In the genomic region with DNA sequence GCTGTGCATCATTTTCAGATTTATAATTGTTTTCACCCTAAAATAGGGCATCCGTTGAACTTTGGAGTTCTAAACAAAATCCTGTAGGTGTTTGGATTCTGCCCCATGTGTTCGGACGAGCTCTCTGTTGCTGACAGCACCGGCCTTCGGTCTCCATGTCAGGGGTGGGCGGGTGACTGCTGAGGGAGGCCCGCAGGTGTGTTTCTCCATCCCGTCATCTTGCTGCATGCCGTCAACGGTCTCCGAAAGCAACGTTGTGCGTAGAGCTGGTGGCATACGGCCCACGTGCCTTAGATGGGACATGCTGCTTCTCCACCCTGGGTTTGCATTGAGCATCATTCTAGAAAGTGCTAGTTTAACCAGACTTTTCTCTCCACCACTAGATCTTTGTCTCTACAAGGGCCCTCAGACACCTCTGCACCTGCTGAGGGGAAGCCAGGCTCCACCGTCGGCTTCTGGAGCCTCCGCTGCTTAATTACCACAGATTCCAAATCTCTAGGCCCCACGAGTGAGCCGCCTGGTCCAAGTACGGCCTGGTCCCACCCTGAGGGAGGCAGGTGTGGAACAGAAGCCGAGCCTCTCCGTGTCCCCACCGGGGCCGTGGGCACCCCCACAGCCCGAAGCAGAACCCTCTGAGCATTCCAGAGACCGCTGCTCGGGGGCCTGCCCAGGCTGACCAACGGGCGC, we compare ENCODE assay signal across 26 cellular contexts. TPM values are rescaled to one million over a fixed set of nuclear protein-coding genes. Genes with fewer than 3 reads are reported as not detected.
DNase-seq lines count a peak whose midpoint lies in the region; ATAC-seq, FAIRE-seq and TF ChIP-seq lines count a peak whose summit lies in the region.
"Had no signal": no experiment of that assay in that cellular context is flagged by ENCODE, and none has a peak within 500 bp of the region (broad histone marks: within the 10 kb centered on the region; RNA-seq: fewer than 3 reads in every experiment).

No MANE protein-coding gene starts in this region.

- H3K27ac ChIP-seq in SK-N-SH (ENCODE audit: low read depth in 2 of 2, low read length in 1 of 2): no peak overlapping the region
- H3K27ac ChIP-seq in GM12878 (ENCODE audit: control insufficient read depth, insufficient read depth): no peak overlapping the region
- no peak overlapping the region for H3K27ac ChIP-seq in PC-3 (ENCODE audit: low read length)
- H3K27ac ChIP-seq: 22Rv1, GM23248 had no signal

- H3K27me3 ChIP-seq in SK-N-SH (ENCODE audit: insufficient read depth): no peaks in the 10 kb centered on the region
- H3K27me3 ChIP-seq in GM12878 (replicated peaks in 1 of 2; ENCODE audit: control insufficient read depth in 2 of 2, insufficient read depth in 2 of 2, low read length in 1 of 2): no peaks in the 10 kb centered on the region
- no peaks in the 10 kb centered on the region for H3K27me3 ChIP-seq in PC-3 (ENCODE audit: low read length)
- H3K27me3 ChIP-seq: BE2C had no signal

- no peaks in the 10 kb centered on the region for H3K9me3 Mint-ChIP-seq in stimulated activated naive B cell treated with anti-CD40 and anti-IgM and Interleukin-4, amounts not matched to agents 10 μg/mL and 1 μg/mL and 100 μg/mL, for 72 hours
- H3K9me3 Mint-ChIP-seq: CD4-positive, CD25-positive, alpha-beta regulatory T cell; HFFc6 had no signal

- RAD21 ChIA-PET in GM12878 (lab: Charles Lee; ENCODE audit: unreplicated experiment): no interaction called here

- no peaks in the 10 kb centered on the region for H4K20me1 ChIP-seq in SK-N-SH (ENCODE audit: insufficient read depth)
- H4K20me1 ChIP-seq in GM12878 (ENCODE audit: control insufficient read depth, insufficient read depth): no peaks in the 10 kb centered on the region
- no peaks in the 10 kb centered on the region for H4K20me1 ChIP-seq in PC-3 (ENCODE audit: low read length)

- no peaks in the 10 kb centered on the region for H3K27me3 Mint-ChIP-seq in stimulated activated naive B cell treated with anti-CD40 and anti-IgM and Interleukin-4, amounts not matched to agents 10 μg/mL and 1 μg/mL and 100 μg/mL, for 72 hours
- H3K27me3 Mint-ChIP-seq: CD4-positive, CD25-positive, alpha-beta regulatory T cell had no signal

- no peaks in the 10 kb centered on the region for H3K79me2 ChIP-seq in SK-N-SH (ENCODE audit: insufficient read depth)
- peaks cover 19% of the 10 kb centered on the region for H3K79me2 ChIP-seq in GM12878 (ENCODE audit: control insufficient read depth, insufficient read depth, low read length)
- H3K79me2 ChIP-seq in PC-3 (ENCODE audit: low read length): no peaks in the 10 kb centered on the region

- BruUV-seq in GM12878 (replicated peaks; lab: Mats Ljungman, UMichigan) (no TSS peak), PC-3 (replicated peaks; lab: Mats Ljungman, UMichigan) (no TSS peak)

- H3K9me2 ChIP-seq in SK-N-SH (no peaks in the 10 kb centered on the region), PC-3 (replicated peaks; ENCODE audit: low read length) (no peaks in the 10 kb centered on the region)

- ATAC-seq in SK-N-SH treated with all-trans-retinoic acid at 6 μM for 48 hours: no peak
- ATAC-seq in GM12878: no peak
- ATAC-seq in stimulated activated naive B cell treated with anti-CD40 and anti-IgM and Interleukin-4, amounts not matched to agents 10 μg/mL and 1 μg/mL and 100 μg/mL, for 72 hours (replicated peaks): no peak
- ATAC-seq in GM21825 (IDR thresholded peaks at IDR 0.05; ENCODE audit: unreplicated experiment): no peak
- no peak for ATAC-seq in PC-3

- FAIRE-seq in GM12891 (lab: Jason Lieb, UNC) (no peak), GM12878 (lab: Jason Lieb, UNC) (no peak)
- FAIRE-seq: GM19239 had no signal

- H3K36me3 ChIP-seq in SK-N-SH (replicated peaks in 1 of 2; ENCODE audit: control insufficient read depth in 1 of 2, insufficient read depth in 2 of 2, low read length in 1 of 2) (peaks cover 13 to 22% of the 10 kb centered on the region in 2 experiments), GM12878 (ENCODE audit: control insufficient read depth in 2 of 2, insufficient read depth in 2 of 2, low read length in 1 of 2) (peaks cover 29 to 36% of the 10 kb centered on the region in 2 experiments), PC-3 (ENCODE audit: low read depth, low read length) (peaks cover 2% of the 10 kb centered on the region; the same call in 1 of the 2 replicates)

- H3K4me3 ChIP-seq in SK-N-SH (ENCODE audit: low read depth in 2 of 2, low read length in 1 of 2): no peak overlapping the region
- H3K4me3 ChIP-seq in GM12878: no peak overlapping the region
- H3K4me3 ChIP-seq in PC-3 (ENCODE audit: low read length): no peak overlapping the region
- H3K4me3 ChIP-seq: GM23248 had no signal

- DNase-seq in SK-N-SH: peak; percentile 19
- DNase-seq in GM12891 (ENCODE audit: insufficient read length, low spot score): no peak
- DNase-seq in GM12878 (ENCODE audit: low read depth, low spot score): no peak
- no peak for DNase-seq in stimulated activated naive B cell treated with anti-CD40 and anti-IgM and Interleukin-4, amounts not matched to agents 10 μg/mL and 1 μg/mL and 100 μg/mL, for 72 hours
- DNase-seq in mucosa of gallbladder (ENCODE audit: low spot score): no peak
- DNase-seq in PC-3: no peak
- DNase-seq: BE2C; CD4-positive, CD25-positive, alpha-beta regulatory T cell; DMS53; GM23248; H9; HFFc6; IMR-90; KG1; MM.1S; NCI-H2029 treated with DMSO at 0.1 percent for 48 hours; NCI-H446 treated with DMSO at 0.1 percent for 48 hours; NCI-H526 treated with DMSO at 0.1 percent for 48 hours; RPMI8226; SHP77 treated with DMSO at 0.1 percent for 48 hours; SW 1271 had no signal

- peaks cover 5% of the 10 kb centered on the region for H3F3A ChIP-seq in SK-N-SH (replicated peaks; ENCODE audit: insufficient read depth)
- H3F3A ChIP-seq in PC-3 (ENCODE audit: low read length, unreplicated experiment): no peaks in the 10 kb centered on the region

- POLR2A ChIA-PET in SK-N-SH (lab: Yijun Ruan, JAX) (no interaction called here), GM12878 (lab: Charles Lee) (interaction anchor here (0.6 kb wide), 1 partner anchor 1580 kb away, joined by 3 read pairs; no protein-coding TSS in a partner anchor), PC-3 (lab: Charles Lee; ENCODE audit: unreplicated experiment) (no interaction called here)

- CTCF ChIA-PET in SK-N-SH (lab: Yijun Ruan, JAX) (interaction anchor here (0.6 kb wide), 1 partner anchor 24 kb away, joined by 3 read pairs; no protein-coding TSS in a partner anchor), GM12878 (lab: Yijun Ruan, JAX) (interaction anchor here (1.6 kb wide), 1 partner anchor 29 kb away, joined by 4 read pairs; no protein-coding TSS in a partner anchor), PC-3 (lab: Charles Lee) (no interaction called here)

- H3K4me3 Mint-ChIP-seq in stimulated activated naive B cell treated with anti-CD40 and anti-IgM and Interleukin-4, amounts not matched to agents 10 μg/mL and 1 μg/mL and 100 μg/mL, for 72 hours: no peak overlapping the region
- H3K4me3 Mint-ChIP-seq: H9, HFFc6 had no signal

- peaks cover 24 to 33% of the 10 kb centered on the region in 2 donors for H3K4me1 Mint-ChIP-seq in stimulated activated naive B cell treated with anti-CD40 and anti-IgM and Interleukin-4, amounts not matched to agents 10 μg/mL and 1 μg/mL and 100 μg/mL, for 72 hours
- H3K4me1 Mint-ChIP-seq: CD4-positive, CD25-positive, alpha-beta regulatory T cell; H9 had no signal

- H3K36me3 Mint-ChIP-seq in stimulated activated naive B cell treated with anti-CD40 and anti-IgM and Interleukin-4, amounts not matched to agents 10 μg/mL and 1 μg/mL and 100 μg/mL, for 72 hours: peaks cover 55 to 76% of the 10 kb centered on the region in 2 donors

- no peak overlapping the region for H3K9ac ChIP-seq in SK-N-SH
- no peak overlapping the region for H3K9ac ChIP-seq in GM12878 (ENCODE audit: control insufficient read depth, insufficient read depth, low read length)
- H3K9ac ChIP-seq in PC-3 (ENCODE audit: low read length): no peak overlapping the region
- H3K9ac ChIP-seq: GM23248 had no signal

- TF ChIP-seq CTCF in SK-N-SH (IDR thresholded peaks at IDR 0.05): no peak
- TF ChIP-seq CTCF in GM12878 (IDR thresholded peaks at IDR 0.05 in 2 of 3, conservative IDR thresholded peaks at IDR 0.05 in 1 of 3; ENCODE audit: control insufficient read depth in 2 of 3, extremely low read depth in 1 of 3, insufficient read depth in 1 of 3, low read depth in 3 of 3, low read length in 3 of 3): no peak
- no peak for TF ChIP-seq CTCF in PC-3 (conservative IDR thresholded peaks at IDR 0.05; ENCODE audit: low read depth, low read length)

- intact Hi-C loops in GM12878 (cut with micrococcal nuclease; ENCODE audit: unreplicated experiment) (no loop called here), PC-3 (cut with micrococcal nuclease) (no loop called here)

- H3K4me1 ChIP-seq in SK-N-SH (ENCODE audit: control insufficient read depth in 1 of 2, insufficient read depth in 2 of 2, low read depth in 1 of 2, low read length in 1 of 2): no peaks in the 10 kb centered on the region
- H3K4me1 ChIP-seq in GM12878 (ENCODE audit: control insufficient read depth, insufficient read depth, low read length): peaks cover 16% of the 10 kb centered on the region
- H3K4me1 ChIP-seq in PC-3 (ENCODE audit: insufficient read depth, low read length): no peaks in the 10 kb centered on the region
- H3K4me1 ChIP-seq: BE2C had no signal

- SMC1A ChIA-PET in GM12878 (lab: Charles Lee; ENCODE audit: uncharacterized antibody, unreplicated experiment): interaction anchor here (1.6 kb wide), 1 partner anchor 109 kb away, joined by 3 read pairs; no protein-coding TSS in a partner anchor

- H3K9me3 ChIP-seq in SK-N-SH (no peaks in the 10 kb centered on the region), GM12878 (replicated peaks; ENCODE audit: control insufficient read depth, insufficient read depth, low read length) (no peaks in the 10 kb centered on the region), PC-3 (ENCODE audit: low read length) (no peaks in the 10 kb centered on the region)
- H3K9me3 ChIP-seq: BE2C had no signal

- in situ Hi-C loops in GM12878 (cut with MboI): no loop called here

- H2AFZ ChIP-seq in SK-N-SH (ENCODE audit: low read depth): no peak overlapping the region
- no peak overlapping the region for H2AFZ ChIP-seq in GM12878 (ENCODE audit: control insufficient read depth, low read depth, low read length)
- H2AFZ ChIP-seq in PC-3 (ENCODE audit: low read length): no peak overlapping the region
- H2AFZ ChIP-seq: GM23248 had no signal

- peak overlapping the region; percentile 51 for H3K27ac Mint-ChIP-seq in stimulated activated naive B cell treated with anti-CD40 and anti-IgM and Interleukin-4, amounts not matched to agents 10 μg/mL and 1 μg/mL and 100 μg/mL, for 72 hours
- H3K27ac Mint-ChIP-seq: H9, HFFc6 had no signal

- TF ChIP-seq EP300 in SK-N-SH (IDR thresholded peaks at IDR 0.05; ENCODE audit: borderline replicate concordance in 1 of 2, low read depth in 1 of 2, low read length in 1 of 2) (no peak), GM12878 (IDR thresholded peaks at IDR 0.05; ENCODE audit: borderline replicate concordance in 1 of 2, control insufficient read depth in 1 of 2, low read depth in 2 of 2, low read length in 2 of 2) (no peak)

- WGBS in SK-N-SH (ENCODE audit: low lambda C conversion rate): 99% methylated on average over 23 of the region's 30 CpGs
- WGBS in GM12878 (ENCODE audit: insufficient coverage, insufficient replicate concordance, low lambda C conversion rate, missing lambda C conversion rate): 98% methylated on average over 30 of the region's 30 CpGs

- no peak overlapping the region for H3K4me2 ChIP-seq in SK-N-SH
- H3K4me2 ChIP-seq in GM12878 (ENCODE audit: control insufficient read depth, insufficient read depth): no peak overlapping the region
- H3K4me2 ChIP-seq in PC-3 (ENCODE audit: low read length): no peak overlapping the region

- TF ChIP-seq POLR2A in GM12891 (IDR thresholded peaks at IDR 0.05; ENCODE audit: low read depth, low read length) (0 out of 2 replicates have a peak, but pooled peaks have one; percentile 23), GM12878 (IDR thresholded peaks at IDR 0.05; ENCODE audit: low read depth, low read length) (peak; percentile 38; the same call in 1 of the 2 replicates)

- no peak for TF ChIP-seq RAD21 in SK-N-SH (IDR thresholded peaks at IDR 0.05; ENCODE audit: low read length)
- TF ChIP-seq RAD21 in GM12878 (IDR thresholded peaks at IDR 0.05; ENCODE audit: insufficient read depth, low read depth, low read length): no peak

RNA-seq across cellular contexts. Expression of a gene that starts 15.7 kb away (rescaled TPM):
- polyA plus RNA-seq in SK-N-SH (2012; rRNA removed): 0.03 TPM in 1 of 2 replicates, not detected in the other
- 0.01 TPM in 1 of 2 replicates, not detected in the other for polyA plus RNA-seq in SK-N-SH (2012; cell fraction: cytosol; rRNA removed)
- polyA plus RNA-seq in SK-N-SH (2012; cell fraction: nucleus; rRNA removed): 0.21 and 0.25 TPM in 2 replicates
- 0.50 TPM for polyA plus RNA-seq in GM12891 (2012; ENCODE audit: low read depth, missing spikeins)
- 2.7 TPM in 2 replicates for total RNA-seq in GM12878 (2013; cell fraction: nucleolus; rRNA removed)
- total RNA-seq in GM12878 (2014; rRNA removed): 0.11 and 0.17 TPM in 2 replicates
- not detected in 2 replicates for total RNA-seq in GM12878 (2014; rRNA removed; fragmentation: Illumina TruSeq; extraction: Trizol)
- 0.33 and 0.82 TPM in 2 replicates for total RNA-seq in GM12878 (2021)
- not detected for polyA plus RNA-seq in GM12878 (2011; ENCODE audit: low read depth)
- 0.04 and 0.10 TPM in 2 replicates for polyA plus RNA-seq in GM12878 (2011; rRNA removed)
- polyA plus RNA-seq in GM12878 (2011; cell fraction: cytosol; rRNA removed): 0.07 and 0.22 TPM in 2 replicates
- 2.1 and 2.7 TPM in 2 replicates for polyA plus RNA-seq in GM12878 (2011; cell fraction: nucleus; rRNA removed)
- 0.26 and 0.45 TPM in 2 replicates for polyA plus RNA-seq in GM12878 (2012)
- 0.03 TPM in 1 of 2 replicates, not detected in the other for polyA plus RNA-seq in GM12878 (2014; fragmentation: Illumina TruSeq; extraction: Trizol)
- not detected for polyA plus RNA-seq in GM12878 (2014; fragmentation: Nextera tagmentation; extraction: Ambion mirVana)
- 0.24 TPM in 1 of 2 replicates, not detected in the other for polyA plus RNA-seq in GM12878 (2014; rRNA removed)
- not detected for polyA plus RNA-seq in GM12878 (2016; fragmentation: Nextera tagmentation; extraction: Ambion mirVana)
- 0.21 TPM in 1 of 2 replicates, not detected in the other for polyA minus RNA-seq in GM12878 (2011; rRNA and poly(A)+ RNA removed)
- polyA minus RNA-seq in GM12878 (2011; cell fraction: cytosol; rRNA and poly(A)+ RNA removed): not detected in 2 replicates
- 0.36 and 0.48 TPM in 2 replicates for polyA minus RNA-seq in GM12878 (2011; cell fraction: nucleus; rRNA and poly(A)+ RNA removed)
- 204 TPM for total RNA-seq in mucosa of gallbladder
- total RNA-seq in PC-3 (2014; rRNA removed): 0.17 TPM in 1 of 2 replicates, not detected in the other
- total RNA-seq: G401, GM23248, HFFc6 had no signal
- polyA plus RNA-seq: GM23248 had no signal

Comparison
In these comparisons a context has a peak if more than half of its experiments do, and no peak if none do; other contexts are left out.
1. RNA of a gene that starts 15.7 kb away (total RNA-seq): 204 TPM in mucosa of gallbladder (single experiment); 0.11 to 2.7 TPM in GM12878 and 0.17 TPM in PC-3; every median in the first group is over 10 times any median in the second.